18 cellular contexts compared by ENCODE assay signal in the genomic region with DNA sequence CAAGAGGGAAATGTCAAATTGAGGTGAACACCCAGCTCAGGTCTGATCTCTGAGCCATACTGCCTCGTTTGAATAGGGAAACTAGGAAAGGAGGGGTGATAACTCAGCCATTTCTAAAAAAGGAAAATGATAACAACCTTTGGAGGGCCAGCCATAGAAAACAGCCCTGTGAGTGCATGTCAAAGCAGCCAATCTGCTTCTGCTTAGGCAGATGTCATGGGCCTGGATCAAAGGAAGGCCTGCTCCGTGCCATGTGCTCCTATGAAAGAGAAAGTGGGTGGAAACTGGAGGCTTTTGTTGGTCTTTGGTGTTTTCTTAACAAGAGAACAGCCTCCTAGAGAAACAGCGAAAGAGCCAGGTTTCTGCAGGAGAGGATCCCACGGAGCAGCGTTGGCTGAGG.
DNase-seq lines count a peak whose midpoint lies in the region; ATAC-seq and TF ChIP-seq lines count a peak whose summit lies in the region.
"Had no signal": no experiment of that assay in that cellular context is flagged by ENCODE, and none has a peak within 500 bp of the region (broad histone marks: within the 10 kb centered on the region; RNA-seq: fewer than 3 reads in every experiment).

No MANE protein-coding gene starts in this region.

- intact Hi-C loops in right cardiac atrium (cut with DNase I) = no loop called here
- intact Hi-C loops in Right ventricle myocardium superior (cut with DNase I) = no loop called here
- intact Hi-C loops in thyroid gland (cut with DNase I) = no loop called here

- peak overlapping the region; percentile 14; the same call in 1 of the 2 replicates for H3K9ac ChIP-seq in KMS-11
- no peak overlapping the region for H3K9ac ChIP-seq in GM23248

- H3K27me3 ChIP-seq in right cardiac atrium (ENCODE audit: control insufficient read depth, insufficient read depth) (no peaks in the 10 kb centered on the region), KMS-11 (ENCODE audit: insufficient read depth, low read depth) (no peaks in the 10 kb centered on the region), RWPE2 (ENCODE audit: insufficient read depth, poor library complexity, severe bottlenecking) (peaks cover 6% of the 10 kb centered on the region), GM23248 (replicated peaks; ENCODE audit: insufficient read depth) (no peaks in the 10 kb centered on the region), thyroid gland (no peaks in the 10 kb centered on the region)

- no peaks in the 10 kb centered on the region for H3K9me3 ChIP-seq in right cardiac atrium (ENCODE audit: control insufficient read depth, low read length)
- peaks cover 3% of the 10 kb centered on the region for H3K9me3 ChIP-seq in RWPE2 (ENCODE audit: severe bottlenecking)
- no peaks in the 10 kb centered on the region for H3K9me3 ChIP-seq in GM23248 (ENCODE audit: low read depth)
- H3K9me3 ChIP-seq in thyroid gland = no peaks in the 10 kb centered on the region

- no peaks in the 10 kb centered on the region for H3K4me1 ChIP-seq in right cardiac atrium (ENCODE audit: control insufficient read depth, insufficient read depth, low read length)
- peaks cover 37% of the 10 kb centered on the region for H3K4me1 ChIP-seq in KMS-11 (ENCODE audit: low read depth, poor library complexity, severe bottlenecking)
- H3K4me1 ChIP-seq in RWPE2 (ENCODE audit: insufficient read depth, poor library complexity, severe bottlenecking) = no peaks in the 10 kb centered on the region
- no peaks in the 10 kb centered on the region for H3K4me1 ChIP-seq in GM23248 (ENCODE audit: insufficient read depth)
- H3K4me1 ChIP-seq in thyroid gland = no peaks in the 10 kb centered on the region

- H3K4me3 ChIP-seq in right cardiac atrium (ENCODE audit: low read length) = no peak overlapping the region
- H3K4me3 ChIP-seq in KMS-11 (IDR thresholded peaks at IDR 0.05; ENCODE audit: insufficient read depth, low read depth, low read length) = no peak overlapping the region
- H3K4me3 ChIP-seq in RWPE2 (ENCODE audit: severe bottlenecking) = no peak overlapping the region
- H3K4me3 ChIP-seq in GM23248 = no peak overlapping the region
- no peak overlapping the region for H3K4me3 ChIP-seq in thyroid gland (replicated peaks in 1 of 3)
- H3K4me3 ChIP-seq: GM12878 had no signal

- no peaks in the 10 kb centered on the region for H3K9me2 ChIP-seq in GM23248 (ENCODE audit: insufficient read depth)

- no peak for TF ChIP-seq POLR2A in thyroid gland (IDR thresholded peaks at IDR 0.05)

- H2AFZ ChIP-seq in KMS-11 (ENCODE audit: low read depth) (peak overlapping the region; percentile 55), GM23248 (no peak overlapping the region)

- in situ Hi-C loops in GM23248 (cut with MboI) = no loop called here

- H3K79me2 ChIP-seq in KMS-11 (ENCODE audit: insufficient read depth, low read depth) (no peaks in the 10 kb centered on the region), GM23248 (ENCODE audit: insufficient read depth) (no peaks in the 10 kb centered on the region)

- WGBS in right cardiac atrium = 63% methylated on average over 5 of the region's 5 CpGs
- 27 to 34% methylated on average over 5 of the region's 5 CpGs for WGBS in GM23248 (ENCODE audit: low coverage in 1 of 2, low lambda C conversion rate in 2 of 2, missing lambda C conversion rate in 2 of 2), 2 experiments
- WGBS in thyroid gland, 2 donors = 41 to 49% methylated on average over 5 of the region's 5 CpGs

- peak in 1 of 3 donors; percentile 25 for DNase-seq in right cardiac atrium
- no peak for DNase-seq in Right ventricle myocardium superior
- DNase-seq in RWPE2 (ENCODE audit: low spot score) = no peak
- no peak for DNase-seq in GM23248
- no peak for DNase-seq in thyroid gland
- no peak for DNase-seq in EL
- DNase-seq: C1 segment of cervical spinal cord; Calu3; CD4-positive, alpha-beta memory T cell; COR-L47; DMS53; DMS79 treated with DMSO at 0.1 percent for 48 hours; GDM1; GOT3; H7; HCEC 1CT had no signal

- no peaks in the 10 kb centered on the region for H3K36me3 ChIP-seq in KMS-11 (ENCODE audit: insufficient read depth)
- H3K36me3 ChIP-seq in RWPE2 (ENCODE audit: low read depth) = no peaks in the 10 kb centered on the region; the same call in 1 of the 2 replicates
- H3K36me3 ChIP-seq in GM23248 (ENCODE audit: low read depth) = no peaks in the 10 kb centered on the region
- H3K36me3 ChIP-seq in thyroid gland = no peaks in the 10 kb centered on the region

- TF ChIP-seq CTCF in KMS-11 (conservative IDR thresholded peaks at IDR 0.05; ENCODE audit: low read depth, low read length) (no peak), RWPE2 (IDR thresholded peaks at IDR 0.05; ENCODE audit: poor library complexity, severe bottlenecking) (no peak), thyroid gland (IDR thresholded peaks at IDR 0.05) (no peak)

- no peaks in the 10 kb centered on the region for H4K20me1 ChIP-seq in KMS-11 (ENCODE audit: insufficient read depth)
- no peaks in the 10 kb centered on the region for H4K20me1 ChIP-seq in GM23248 (ENCODE audit: insufficient read depth)

- H3K4me2 ChIP-seq in KMS-11 = peak overlapping the region; percentile 47
- H3K4me2 ChIP-seq in GM23248 (ENCODE audit: unreplicated experiment) = no peak overlapping the region

- no peaks in the 10 kb centered on the region for H3F3A ChIP-seq in GM23248 (ENCODE audit: insufficient read depth)

- H3K27ac ChIP-seq in right cardiac atrium (ENCODE audit: low read length) (no peak overlapping the region), KMS-11 (peak overlapping the region; percentile 21; the same call in 1 of the 2 replicates), RWPE2 (ENCODE audit: poor library complexity, severe bottlenecking) (no peak overlapping the region), GM23248 (no peak overlapping the region), thyroid gland (no peak overlapping the region)

- ATAC-seq in right cardiac atrium (peak; percentile 50 to 97), Right ventricle myocardium superior (ENCODE audit: poor library complexity) (no peak), RWPE2 (ENCODE audit: low read depth) (peak; percentile 19; the same call in 1 of the 3 replicates)
- ATAC-seq: GM12878 had no signal
